18 cellular contexts compared by ENCODE assay signal in the genomic region with DNA sequence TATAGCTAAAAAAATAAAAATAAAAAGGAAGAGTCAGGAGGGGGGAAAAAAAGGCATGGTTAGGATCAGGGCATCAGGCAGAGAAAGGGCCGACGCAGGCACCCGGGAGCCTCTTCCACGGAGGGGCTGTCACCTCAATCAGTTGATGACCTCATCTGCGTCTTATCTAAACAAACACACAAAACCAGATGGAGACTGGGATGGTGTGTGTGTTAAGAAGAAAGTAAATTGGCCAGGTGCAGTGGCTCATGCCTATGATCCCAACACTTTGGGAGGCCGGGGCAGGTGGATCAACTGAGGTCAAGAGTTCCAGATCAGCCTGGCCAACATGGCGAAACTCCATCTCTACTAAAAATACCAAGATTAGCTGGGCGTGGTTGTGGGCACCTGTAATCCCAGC.
DNase-seq lines count a peak whose midpoint lies in the region; FAIRE-seq and TF ChIP-seq lines count a peak whose summit lies in the region.
"Had no signal": no experiment of that assay in that cellular context is flagged by ENCODE, and none has a peak within 500 bp of the region (broad histone marks: within the 10 kb centered on the region; RNA-seq: fewer than 3 reads in every experiment).

No MANE protein-coding gene starts in this region.

- no peak for TF ChIP-seq POLR2A in GM12891 (IDR thresholded peaks at IDR 0.05; ENCODE audit: low read depth, low read length)

- DNase-seq in NCI-H748 (lab: John Stamatoyannopoulos, UW; ENCODE audit: unreplicated experiment): peak; percentile 58
- DNase-seq in NCI-H748 treated with DMSO at 0.1 percent for 48 hours (lab: John Stamatoyannopoulos, UW): no peak
- DNase-seq in NCI-H146 treated with DMSO at 0.1 percent for 48 hours (lab: John Stamatoyannopoulos, UW; ENCODE audit: unreplicated experiment): peak; percentile 81
- DNase-seq in SHP77 treated with DMSO at 0.1 percent for 48 hours (lab: John Stamatoyannopoulos, UW): peak; percentile 28
- no peak for DNase-seq in urothelium cell line (ENCODE audit: low spot score)
- no peak for DNase-seq in NCI-H2081 treated with DMSO at 0.1 percent for 48 hours (lab: John Stamatoyannopoulos, UW)
- no peak for DNase-seq in GM12891 (ENCODE audit: insufficient read length, low spot score)
- DNase-seq: DMS79 treated with DMSO at 0.1 percent for 48 hours, GOT3, HCEC 1CT, Kasumi-1, NCI-H187, NCI-H2227 treated with DMSO at 0.1 percent for 48 hours, NCI-H526, T1000 had no signal

- FAIRE-seq in urothelium cell line (lab: Jason Lieb, UNC) (peak; percentile 5), GM12891 (lab: Jason Lieb, UNC) (no peak)
- FAIRE-seq: A204.1, GM12892, RCC 7860 had no signal

TF ChIP-seq in GM12891, 5 proteins besides CTCF, POLR2A, EP300 and RAD21:
- TF ChIP-seq TAF1 (IDR thresholded peaks at IDR 0.05; ENCODE audit: low read depth, low read length) (no peak), SPI1 (IDR thresholded peaks at IDR 0.05; ENCODE audit: low read depth, low read length) (no peak), POLR2AphosphoS5 (IDR thresholded peaks at IDR 0.05; ENCODE audit: low read depth, low read length) (no peak), PAX5 (IDR thresholded peaks at IDR 0.05; ENCODE audit: insufficient read depth, low read length, severe bottlenecking) (no peak), POU2F2 (IDR thresholded peaks at IDR 0.05; ENCODE audit: low read depth, low read length) (no peak)

Comparison
In these comparisons a context has a peak if more than half of its experiments do, and no peak if none do; other contexts are left out.
1. DNase-seq: peak in NCI-H748 (single experiment), NCI-H146 treated with DMSO at 0.1 percent for 48 hours (single experiment) and SHP77 treated with DMSO at 0.1 percent for 48 hours (single experiment); none in NCI-H748 treated with DMSO at 0.1 percent for 48 hours (single experiment), urothelium cell line (single experiment), NCI-H2081 treated with DMSO at 0.1 percent for 48 hours (single experiment) and GM12891 (single experiment).